12 cellular contexts compared by ENCODE assay signal in the genomic region with DNA sequence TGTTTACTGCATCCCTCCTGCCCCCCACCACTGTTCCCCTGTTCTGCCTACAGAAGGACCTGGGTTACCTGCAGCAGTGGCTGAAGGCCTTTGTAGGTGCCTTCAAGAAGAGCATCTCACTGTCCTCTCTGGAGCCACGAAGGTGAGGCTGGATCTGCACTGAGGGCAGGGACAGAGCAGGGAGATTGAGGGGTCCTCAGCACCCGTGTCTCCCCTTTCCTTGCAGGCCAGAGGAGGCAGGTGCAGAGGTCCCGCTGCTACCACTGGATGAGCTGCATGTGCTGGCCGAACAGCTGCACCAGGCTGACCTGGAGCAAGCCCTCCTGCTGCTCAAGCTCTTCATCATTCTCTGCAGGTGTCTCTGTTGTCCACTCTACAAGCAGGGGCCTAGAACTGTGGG. TPM values are rescaled to one million over a fixed set of nuclear protein-coding genes. Genes with fewer than 3 reads are reported as not detected.
DNase-seq lines count a peak whose midpoint lies in the region; ATAC-seq and TF ChIP-seq lines count a peak whose summit lies in the region.
"Had no signal": no experiment of that assay in that cellular context is flagged by ENCODE, and none has a peak within 500 bp of the region (broad histone marks: within the 10 kb centered on the region; RNA-seq: fewer than 3 reads in every experiment).

No MANE protein-coding gene starts in this region.

- no peaks in the 10 kb centered on the region for H3K27me3 ChIP-seq in CD8-positive, alpha-beta T cell (ENCODE audit: insufficient read depth, low read length)
- H3K27me3 ChIP-seq in KMS-11 (ENCODE audit: insufficient read depth, low read depth) = no peaks in the 10 kb centered on the region
- H3K27me3 ChIP-seq: right atrium auricular region had no signal

- H3K9me3 Mint-ChIP-seq in CD8-positive, alpha-beta T cell = no peaks in the 10 kb centered on the region
- no peaks in the 10 kb centered on the region for H3K9me3 Mint-ChIP-seq in activated T-helper 2 cell treated with anti-CD3 and anti-CD28 coated beads, Interferon-gamma antibody, Interleukin-2, Interleukin-4, amounts not matched to agents 10 μg/mL and 5 μg/mL and 100 μg/mL, durations not matched to agents 14 hours and 24 hours and 36 hours
- H3K9me3 Mint-ChIP-seq in natural killer cell = no peaks in the 10 kb centered on the region
- H3K9me3 Mint-ChIP-seq: nephron had no signal

- no peak overlapping the region for H2AFZ ChIP-seq in KMS-11 (ENCODE audit: low read depth)

- no peak overlapping the region for H3K27ac ChIP-seq in CD8-positive, alpha-beta T cell (ENCODE audit: low read depth, low read length)
- peak overlapping the region; percentile 96 for H3K27ac ChIP-seq in KMS-11

- peak overlapping the region; percentile 96; the same call in 1 of the 2 replicates for H3K9ac ChIP-seq in KMS-11

- no peak overlapping the region for H3K4me3 ChIP-seq in CD8-positive, alpha-beta T cell (ENCODE audit: low read depth, low read length)
- H3K4me3 ChIP-seq in KMS-11 (IDR thresholded peaks at IDR 0.05; ENCODE audit: insufficient read depth, low read depth, low read length) = no peak overlapping the region
- H3K4me3 ChIP-seq: right atrium auricular region had no signal

- CTCF ChIA-PET in CD8-positive, alpha-beta T cell (lab: Charles Lee) = interaction anchor here (0.9 kb wide), 1 partner anchor 11 kb away, joined by 4 read pairs; no protein-coding TSS in a partner anchor

- no peak for TF ChIP-seq CTCF in CD8-positive, alpha-beta T cell (IDR thresholded peaks at IDR 0.05)
- TF ChIP-seq CTCF in KMS-11 (conservative IDR thresholded peaks at IDR 0.05; ENCODE audit: low read depth, low read length) (no peak), natural killer cell (IDR thresholded peaks at IDR 0.05) (no peak)

- H4K20me1 ChIP-seq in KMS-11 (ENCODE audit: insufficient read depth) = no peaks in the 10 kb centered on the region

- H3K27me3 Mint-ChIP-seq in CD8-positive, alpha-beta T cell (ENCODE audit: low read depth) = no peaks in the 10 kb centered on the region
- H3K27me3 Mint-ChIP-seq in activated T-helper 2 cell treated with anti-CD3 and anti-CD28 coated beads, Interferon-gamma antibody, Interleukin-2, Interleukin-4, amounts not matched to agents 10 μg/mL and 5 μg/mL and 100 μg/mL, durations not matched to agents 14 hours and 24 hours and 36 hours (ENCODE audit: low read depth) = no peaks in the 10 kb centered on the region
- H3K27me3 Mint-ChIP-seq in natural killer cell (ENCODE audit: low read depth in 2 of 2) = no peaks in the 10 kb centered on the region

- peaks cover 56% of the 10 kb centered on the region for H3K4me1 ChIP-seq in CD8-positive, alpha-beta T cell (ENCODE audit: insufficient read depth, low read length)
- peaks cover 26% of the 10 kb centered on the region for H3K4me1 ChIP-seq in KMS-11 (ENCODE audit: low read depth, poor library complexity, severe bottlenecking)

- H3K9me3 ChIP-seq in CD8-positive, alpha-beta T cell (ENCODE audit: low read length) = no peaks in the 10 kb centered on the region
- H3K9me3 ChIP-seq: right atrium auricular region had no signal

- peak overlapping the region; percentile 80; the same call in 1 of the 2 replicates for H3K4me2 ChIP-seq in KMS-11

- POLR2A ChIA-PET in CD8-positive, alpha-beta T cell (lab: Charles Lee) = no interaction called here

- H3K79me2 ChIP-seq in KMS-11 (ENCODE audit: insufficient read depth, low read depth) = no peaks in the 10 kb centered on the region; the same call in 1 of the 2 replicates

- intact Hi-C loops in CD8-positive, alpha-beta T cell (cut with DNase I, micrococcal nuclease) = loop anchor here (5.0 kb wide), 2 partner anchors 41 to 296 kb away; partner anchors contain the start of gene ALS2CL (in 1 of the 2)
- intact Hi-C loops in activated T-helper 2 cell treated with anti-CD3 and anti-CD28 coated beads, Interferon-gamma antibody, Interleukin-2, Interleukin-4, amounts not matched to agents 10 μg/mL and 5 μg/mL and 100 μg/mL, durations not matched to agents 14 hours and 24 hours and 36 hours (cut with micrococcal nuclease) = loop anchor here (2.0 to 5.0 kb wide), 2 partner anchors 40 to 56 kb away; no protein-coding TSS in a partner anchor
- intact Hi-C loops in natural killer cell (cut with micrococcal nuclease) = no loop called here

- peaks cover 65% of the 10 kb centered on the region for H3K4me1 Mint-ChIP-seq in CD8-positive, alpha-beta T cell (ENCODE audit: low read depth)
- H3K4me1 Mint-ChIP-seq in activated T-helper 2 cell treated with anti-CD3 and anti-CD28 coated beads, Interferon-gamma antibody, Interleukin-2, Interleukin-4, amounts not matched to agents 10 μg/mL and 5 μg/mL and 100 μg/mL, durations not matched to agents 14 hours and 24 hours and 36 hours (ENCODE audit: low read depth) = peaks cover 54% of the 10 kb centered on the region
- H3K4me1 Mint-ChIP-seq in natural killer cell = peaks cover 42 to 81% of the 10 kb centered on the region in 2 donors

- peaks cover 9% of the 10 kb centered on the region for H3K36me3 Mint-ChIP-seq in CD8-positive, alpha-beta T cell
- H3K36me3 Mint-ChIP-seq in activated T-helper 2 cell treated with anti-CD3 and anti-CD28 coated beads, Interferon-gamma antibody, Interleukin-2, Interleukin-4, amounts not matched to agents 10 μg/mL and 5 μg/mL and 100 μg/mL, durations not matched to agents 14 hours and 24 hours and 36 hours (ENCODE audit: low read depth) = peaks cover 41% of the 10 kb centered on the region
- no peaks in the 10 kb centered on the region for H3K36me3 Mint-ChIP-seq in natural killer cell

- DNase-seq in CD8-positive, alpha-beta T cell = no peak
- no peak for DNase-seq in activated T-helper 2 cell treated with anti-CD3 and anti-CD28 coated beads, Interferon-gamma antibody, Interleukin-2, Interleukin-4, amounts not matched to agents 10 μg/mL and 5 μg/mL and 100 μg/mL, durations not matched to agents 14 hours and 24 hours and 36 hours (ENCODE audit: low spot score)
- DNase-seq in natural killer cell (no peak), NAMALWA (ENCODE audit: low spot score) (no peak), NCI-H748 (lab: John Stamatoyannopoulos, UW; ENCODE audit: unreplicated experiment) (no peak), NCI-H524 treated with DMSO at 0.1 percent for 48 hours (lab: John Stamatoyannopoulos, UW) (no peak)
- DNase-seq: NCI-H1048; stimulated activated CD4-positive, alpha-beta T cell treated with anti-CD3 and anti-CD28 coated beads, Interleukin-4, amount 100 ng/mL, for 24 hours had no signal

- peak overlapping the region; percentile 35 for H3K4me3 Mint-ChIP-seq in CD8-positive, alpha-beta T cell
- peak overlapping the region; percentile 77 for H3K4me3 Mint-ChIP-seq in activated T-helper 2 cell treated with anti-CD3 and anti-CD28 coated beads, Interferon-gamma antibody, Interleukin-2, Interleukin-4, amounts not matched to agents 10 μg/mL and 5 μg/mL and 100 μg/mL, durations not matched to agents 14 hours and 24 hours and 36 hours (ENCODE audit: low read depth)
- H3K4me3 Mint-ChIP-seq in natural killer cell = peak overlapping the region; percentile 81
- H3K4me3 Mint-ChIP-seq: nephron had no signal

- peak overlapping the region; percentile 50 for H3K27ac Mint-ChIP-seq in CD8-positive, alpha-beta T cell
- peak overlapping the region; percentile 94 for H3K27ac Mint-ChIP-seq in activated T-helper 2 cell treated with anti-CD3 and anti-CD28 coated beads, Interferon-gamma antibody, Interleukin-2, Interleukin-4, amounts not matched to agents 10 μg/mL and 5 μg/mL and 100 μg/mL, durations not matched to agents 14 hours and 24 hours and 36 hours
- H3K27ac Mint-ChIP-seq in natural killer cell = peak overlapping the region; percentile 84 to 88
- H3K27ac Mint-ChIP-seq: nephron had no signal

- no peak for ATAC-seq in CD8-positive, alpha-beta T cell
- ATAC-seq in natural killer cell = no peak
- ATAC-seq: Panc1 had no signal

- H3K36me3 ChIP-seq in CD8-positive, alpha-beta T cell (ENCODE audit: insufficient read depth, low read length) = no peaks in the 10 kb centered on the region
- H3K36me3 ChIP-seq in KMS-11 (ENCODE audit: insufficient read depth) = no peaks in the 10 kb centered on the region
- H3K36me3 ChIP-seq: right atrium auricular region had no signal

RNA-seq across cellular contexts. Expression of gene NBEAL2, which starts 9.2 kb away (rescaled TPM):
- 100 to 1,000 TPM; 187 to 201 TPM for total RNA-seq in CD8-positive, alpha-beta T cell
- total RNA-seq in activated T-helper 2 cell treated with anti-CD3 and anti-CD28 coated beads, Interferon-gamma antibody, Interleukin-2, Interleukin-4, amounts not matched to agents 10 μg/mL and 5 μg/mL and 100 μg/mL, durations not matched to agents 14 hours and 24 hours and 36 hours = 120 and 129 TPM in 2 replicates
- 100 to 1,000 TPM; 453 to 536 (median 532) TPM for total RNA-seq in natural killer cell

RNA-seq across cellular contexts. Expression of gene CCDC12, which starts 12.1 kb away (rescaled TPM):
- total RNA-seq in CD8-positive, alpha-beta T cell = 100 to 1,000 TPM in 1 of 2 experiments, 10 to 100 TPM in 1; 99.9 to 107 TPM
- 65.3 and 69.2 TPM in 2 replicates for total RNA-seq in activated T-helper 2 cell treated with anti-CD3 and anti-CD28 coated beads, Interferon-gamma antibody, Interleukin-2, Interleukin-4, amounts not matched to agents 10 μg/mL and 5 μg/mL and 100 μg/mL, durations not matched to agents 14 hours and 24 hours and 36 hours
- 100 to 1,000 TPM; 104 to 114 (median 111) TPM for total RNA-seq in natural killer cell
